In the genomic region with DNA sequence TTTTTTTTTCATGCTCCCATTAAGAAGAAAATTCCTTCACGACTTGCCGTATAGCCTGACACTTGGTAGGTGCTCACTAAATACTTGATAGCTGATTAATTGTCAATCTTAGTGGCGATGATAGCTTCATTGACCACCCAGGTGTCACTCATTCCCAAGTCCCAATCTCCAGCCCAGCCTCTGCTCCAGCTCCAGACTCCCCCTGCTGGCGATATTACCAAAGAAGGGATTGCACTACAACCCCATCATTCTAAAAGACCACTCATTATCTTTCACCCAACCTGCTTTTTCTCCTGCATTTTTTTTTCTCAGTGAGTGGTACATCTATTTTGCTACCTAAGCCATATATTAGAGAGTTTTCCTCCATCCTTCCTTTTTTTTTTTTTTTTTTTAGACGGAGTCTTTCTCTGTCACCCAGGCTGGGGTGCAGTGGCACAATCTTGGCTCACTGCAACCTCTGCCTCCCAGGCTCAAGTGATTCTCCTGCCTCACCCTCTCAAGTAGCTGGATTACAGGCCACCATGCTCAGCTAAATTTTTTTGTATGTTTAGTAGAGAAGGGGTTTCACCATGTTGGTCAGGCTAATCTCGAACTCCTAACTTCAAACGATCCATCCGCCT, we compare ENCODE assay signal across 9 cellular contexts. TPM values are rescaled to one million over a fixed set of nuclear protein-coding genes. Genes with fewer than 3 reads are reported as not detected.
DNase-seq lines count a peak whose midpoint lies in the region; ATAC-seq and TF ChIP-seq lines count a peak whose summit lies in the region.
"Had no signal": no experiment of that assay in that cellular context is flagged by ENCODE, and none has a peak within 500 bp of the region (broad histone marks: within the 10 kb centered on the region; RNA-seq: fewer than 3 reads in every experiment).

No MANE protein-coding gene starts in this region.

- H3K27me3 ChIP-seq in Peyer's patch, result no peaks in the 10 kb centered on the region
- H3K27me3 ChIP-seq in adipocyte (replicated peaks; ENCODE audit: control insufficient read depth, insufficient read depth, low read length), result no peaks in the 10 kb centered on the region

- no peak overlapping the region for H3K9ac ChIP-seq in adipocyte (ENCODE audit: low read length)

- TF ChIP-seq POLR2A in Peyer's patch (IDR thresholded peaks at IDR 0.05), result no peak

- TF ChIP-seq CTCF in Peyer's patch (IDR thresholded peaks at IDR 0.05), result peak; percentile 27 to 69 (median 62)

- H3K9me3 ChIP-seq in Peyer's patch, result no peaks in the 10 kb centered on the region
- no peaks in the 10 kb centered on the region for H3K9me3 ChIP-seq in adipocyte (ENCODE audit: control insufficient read depth, low read length)

- H3K4me1 ChIP-seq in Peyer's patch, result no peaks in the 10 kb centered on the region
- H3K4me1 ChIP-seq in adipocyte (ENCODE audit: control insufficient read depth, insufficient read depth, low read length), result no peaks in the 10 kb centered on the region

- H3K36me3 ChIP-seq in Peyer's patch (no peaks in the 10 kb centered on the region), adipocyte (ENCODE audit: control insufficient read depth, insufficient read depth, low read length, severe bottlenecking) (no peaks in the 10 kb centered on the region)

- H3K27ac ChIP-seq in Peyer's patch, result no peak overlapping the region
- H3K27ac ChIP-seq: epithelial cell of prostate had no signal

- DNase-seq in activated gamma-delta T cell treated with Interleukin-2 at 50 U/mL for 16 hours (peak; percentile 25), activated gamma-delta T cell (lab: John Stamatoyannopoulos, UW) (no peak), HK-2 (ENCODE audit: unreplicated experiment) (peak; percentile 42), Peyer's patch (peak in 2 of 3 donors; percentile 51 to 76), adipocyte (ENCODE audit: low read depth) (peak; percentile 81), iPS-NIHi11 (ENCODE audit: low spot score) (peak; percentile 70)
- peak; percentile 6 for DNase-seq in stimulated activated CD4-positive, alpha-beta T cell treated with anti-CD3 and anti-CD28 coated beads, Interleukin-2, amount 100 ng/mL, for 4 hours (ENCODE audit: low read depth)

- H3K4me3 ChIP-seq in Peyer's patch, result no peak overlapping the region
- H3K4me3 ChIP-seq in adipocyte (ENCODE audit: low read length), result no peak overlapping the region

- ATAC-seq in HG03045 (IDR thresholded peaks at IDR 0.05; ENCODE audit: unreplicated experiment), result no peak

RNA-seq across cellular contexts. Expression of gene COMMD2, which starts 19.5 kb away (rescaled TPM):
- 10 to 100 TPM; 10.9 to 29.7 (median 17.9) TPM for total RNA-seq in Peyer's patch

RNA-seq across cellular contexts. Expression of gene ANKUB1, which starts 20.6 kb away (rescaled TPM):
- not detected for total RNA-seq in Peyer's patch

RNA-seq across cellular contexts. Expression of gene RNF13, which starts 41.3 kb away (rescaled TPM):
- total RNA-seq in Peyer's patch, result 10 to 100 TPM; 35.0 to 74.3 (median 58.1) TPM
